Comparison of ENCODE assay signal across 21 cellular contexts in genomic region chr11:108241370-108242037, GRCh38. TPM values are rescaled to one million over a fixed set of nuclear protein-coding genes. Genes with fewer than 3 reads are reported as not detected.
DNase-seq lines count a peak whose midpoint lies in the region; ATAC-seq and TF ChIP-seq lines count a peak whose summit lies in the region.
"Had no signal": no experiment of that assay in that cellular context is flagged by ENCODE, and none has a peak within 500 bp of the region (broad histone marks: within the 10 kb centered on the region; RNA-seq: fewer than 3 reads in every experiment).

No MANE protein-coding gene starts in this region.

- H3K36me3 Mint-ChIP-seq in activated CD4-positive, alpha-beta T cell treated with anti-CD3 and anti-CD28 coated beads for 36 hours (ENCODE audit: low read depth) = peaks cover 31% of the 10 kb centered on the region

- peak overlapping the region; percentile 55 for H3K4me3 Mint-ChIP-seq in activated CD4-positive, alpha-beta T cell treated with anti-CD3 and anti-CD28 coated beads for 36 hours
- H3K4me3 Mint-ChIP-seq: HFFc6 had no signal

- ATAC-seq in activated CD4-positive, alpha-beta T cell treated with anti-CD3 and anti-CD28 coated beads for 36 hours = peak; percentile 73
- ATAC-seq in IMR-90 (ENCODE audit: low read depth) = no peak
- ATAC-seq in HG03159 (IDR thresholded peaks at IDR 0.05; ENCODE audit: unreplicated experiment) = no peak
- ATAC-seq in left cardiac atrium = no peak
- ATAC-seq: heart left ventricle had no signal

- peaks cover 80% of the 10 kb centered on the region for H3K4me1 Mint-ChIP-seq in activated CD4-positive, alpha-beta T cell treated with anti-CD3 and anti-CD28 coated beads for 36 hours

- no peak overlapping the region for H2BK120ac ChIP-seq in IMR-90 (ENCODE audit: low read depth, low read length)

- no peak overlapping the region for H3K23ac ChIP-seq in IMR-90 (ENCODE audit: low read depth, low read length)

- DNase-seq in activated CD4-positive, alpha-beta T cell treated with anti-CD3 and anti-CD28 coated beads for 36 hours = peak; percentile 66
- DNase-seq in activated CD4-positive, alpha-beta T cell treated with anti-CD3 and anti-CD28 coated beads, Interleukin-2, amount 50 U/mL, for 1 hour = no peak
- DNase-seq in IMR-90 = peak; percentile 20
- DNase-seq in activated naive CD4-positive, alpha-beta T cell treated with anti-CD3 and anti-CD28 coated beads, Interleukin-2, amount 50 U/mL, for 16 hours = peak; percentile 61
- no peak for DNase-seq in spleen
- no peak for DNase-seq in NCI-H345 treated with DMSO at 0.1 percent for 48 hours (lab: John Stamatoyannopoulos, UW; ENCODE audit: unreplicated experiment)
- DNase-seq in left cardiac atrium = no peak
- DNase-seq: 8988T; amniotic stem cell; caudate nucleus; effector CD4-positive, alpha-beta T cell; heart left ventricle; HFFc6; islet precursor cell; NCI-H2029; NCI-H510A; retina; SIG-M5; upper lobe of left lung had no signal

- H3K4me2 ChIP-seq in IMR-90 (ENCODE audit: low read depth, low read length) = no peak overlapping the region
- H3K4me2 ChIP-seq: BLaER1 had no signal

- H4K20me1 ChIP-seq in IMR-90 (ENCODE audit: insufficient read depth, low read length) = no peaks in the 10 kb centered on the region
- H4K20me1 ChIP-seq: BLaER1 had no signal

- TF ChIP-seq CTCF in IMR-90 (conservative IDR thresholded peaks at IDR 0.05; ENCODE audit: low read depth, low read length) = no peak
- TF ChIP-seq CTCF in spleen (IDR thresholded peaks at IDR 0.05 in 8 of 11, conservative IDR thresholded peaks at IDR 0.05 in 3 of 11) = no peak

- H3K9me1 ChIP-seq in IMR-90 (ENCODE audit: insufficient read depth, low read length) = no peaks in the 10 kb centered on the region

- H2AFZ ChIP-seq in IMR-90 (replicated peaks; ENCODE audit: low read length, poor library complexity) = no peak overlapping the region

- no peak overlapping the region for H3K56ac ChIP-seq in IMR-90 (ENCODE audit: extremely low read depth, insufficient read depth, low read length)

- no TSS peak for BruUV-seq in IMR-90 (replicated peaks; lab: Mats Ljungman, UMichigan)

- in situ Hi-C loops in IMR-90 (cut with MboI; ENCODE audit: low sequenced_read_pairs) = no loop called here

- H3K4me1 ChIP-seq in IMR-90 (ENCODE audit: control insufficient read depth, insufficient read depth, low read length) (no peaks in the 10 kb centered on the region), spleen (peaks cover 0 to 86% (median 44%) of the 10 kb centered on the region in 6 donors)

- no peak overlapping the region for H3K27ac ChIP-seq in IMR-90 (ENCODE audit: insufficient read depth, low read length)
- H3K27ac ChIP-seq in spleen = peak overlapping the region in 5 of 8 donors; percentile 15 to 68 (median 36)
- H3K27ac ChIP-seq: BLaER1, upper lobe of left lung had no signal

- H3K9me3 ChIP-seq in IMR-90 (ENCODE audit: control insufficient read depth, insufficient read depth, low read length) (no peaks in the 10 kb centered on the region; the same call in 1 of the 2 replicates), spleen (no peaks in the 10 kb centered on the region)
- H3K9me3 ChIP-seq: upper lobe of left lung had no signal

- CTCF ChIA-PET in activated CD4-positive, alpha-beta T cell treated with anti-CD3 and anti-CD28 coated beads for 36 hours (lab: Charles Lee) = interaction anchor here (0.9 to 7.5 kb wide), 3 partner anchors 12 to 45 kb away, joined by 4 to 91 read pairs (median 25); partner anchors contain the start of genes ATM and NPAT
- CTCF ChIA-PET in IMR-90 (lab: Yijun Ruan, JAX) = no interaction called here

- peaks cover 0 to 7% of the 10 kb centered on the region in 2 experiments; a peak in 1 of 4 replicates for H3K79me1 ChIP-seq in IMR-90 (ENCODE audit: low read depth in 1 of 2, low read length in 2 of 2)

- no peak overlapping the region for H3K9ac ChIP-seq in IMR-90 (ENCODE audit: low read depth, low read length)
- H3K9ac ChIP-seq: BLaER1 had no signal

- intact Hi-C loops in activated CD4-positive, alpha-beta T cell treated with anti-CD3 and anti-CD28 coated beads for 36 hours (cut with DNase I, micrococcal nuclease) = loop anchor here (1.0 kb wide), 7 partner anchors 16 to 380 kb away; partner anchors contain the start of genes ATM (in 1 of the 2) and C11orf65 (in 1 of the 2)
- intact Hi-C loops in IMR-90 (cut with micrococcal nuclease) = no loop called here
- intact Hi-C loops in spleen (cut with DNase I; ENCODE audit: low total_unique reads) = no loop called here
- intact Hi-C loops in left cardiac atrium (cut with DNase I) = no loop called here

- no peaks in the 10 kb centered on the region for H3K27me3 ChIP-seq in IMR-90 (ENCODE audit: control insufficient read depth, insufficient read depth, low read length)
- no peaks in the 10 kb centered on the region for H3K27me3 ChIP-seq in spleen (replicated peaks in 1 of 7)
- H3K27me3 ChIP-seq: BLaER1, heart left ventricle, upper lobe of left lung had no signal

- H4K5ac ChIP-seq in IMR-90 (ENCODE audit: low read depth, low read length) = no peak overlapping the region

- H2AK5ac ChIP-seq in IMR-90 (ENCODE audit: low read depth, low read length) = no peak overlapping the region

- peaks cover 12% of the 10 kb centered on the region for H3K36me3 ChIP-seq in IMR-90 (ENCODE audit: control insufficient read depth, insufficient read depth, low read length)
- peaks cover 0 to 96% (median 26%) of the 10 kb centered on the region in 6 donors for H3K36me3 ChIP-seq in spleen

- H3K4me3 ChIP-seq in IMR-90 (ENCODE audit: insufficient read depth, low read depth, low read length) (no peak overlapping the region), spleen (no peak overlapping the region)
- H3K4me3 ChIP-seq: BLaER1, heart left ventricle, upper lobe of left lung had no signal

- H3K14ac ChIP-seq in IMR-90 (replicated peaks; ENCODE audit: low read depth, low read length) = no peak overlapping the region

- no peak overlapping the region for H3K18ac ChIP-seq in IMR-90 (ENCODE audit: low read depth, low read length)

- H2BK20ac ChIP-seq in IMR-90 (ENCODE audit: low read depth, low read length) = no peak overlapping the region

- no peaks in the 10 kb centered on the region for H3K27me3 Mint-ChIP-seq in activated CD4-positive, alpha-beta T cell treated with anti-CD3 and anti-CD28 coated beads for 36 hours

- H2BK5ac ChIP-seq in IMR-90 (ENCODE audit: low read depth, low read length, poor library complexity, severe bottlenecking) = no peak overlapping the region

- TF ChIP-seq POLR2A in IMR-90 (IDR thresholded peaks at IDR 0.05; ENCODE audit: low read depth, low read length) (no peak), spleen (IDR thresholded peaks at IDR 0.05) (no peak)

- H3K9me3 Mint-ChIP-seq in activated CD4-positive, alpha-beta T cell treated with anti-CD3 and anti-CD28 coated beads for 36 hours (ENCODE audit: low read depth) = peaks cover 2% of the 10 kb centered on the region
- H3K9me3 Mint-ChIP-seq: HFFc6 had no signal

- POLR2A ChIA-PET in activated CD4-positive, alpha-beta T cell treated with anti-CD3 and anti-CD28 coated beads for 36 hours (lab: Charles Lee) = interaction anchor here (0.6 to 2.7 kb wide), 5 partner anchors 16 to 223 kb away, joined by 3 to 22 read pairs (median 4); partner anchors contain the start of genes ATM and NPAT
- POLR2A ChIA-PET in IMR-90 (lab: Charles Lee; ENCODE audit: unreplicated experiment) = no interaction called here

- no peak overlapping the region for H4K8ac ChIP-seq in IMR-90 (ENCODE audit: low read depth in 2 of 2, low read length in 2 of 2)

- no peak overlapping the region for H2AK9ac ChIP-seq in IMR-90 (replicated peaks; ENCODE audit: low read depth, low read length, poor library complexity)

- no peak overlapping the region for H4K91ac ChIP-seq in IMR-90 (ENCODE audit: insufficient read depth, low read depth, low read length)

- H2BK15ac ChIP-seq in IMR-90 (ENCODE audit: low read depth, low read length) = no peak overlapping the region

- no peak for TF ChIP-seq RAD21 in IMR-90 (IDR thresholded peaks at IDR 0.05; ENCODE audit: low read length)

- no CpG with 5 or more reads among the region's 4 CpGs for WGBS in IMR-90 (ENCODE audit: extremely low coverage in 2 of 2, insufficient read length in 1 of 2), 2 experiments
- WGBS in spleen, 5 donors = 77 to 91% (median 84%) methylated on average over 4 of the region's 4 CpGs

- peak overlapping the region; percentile 84 for H3K27ac Mint-ChIP-seq in activated CD4-positive, alpha-beta T cell treated with anti-CD3 and anti-CD28 coated beads for 36 hours
- H3K27ac Mint-ChIP-seq: HFFc6 had no signal

- dilution Hi-C loops in IMR-90 (cut with HindIII; ENCODE audit: low sequenced_read_pairs, unreplicated experiment) = no loop called here

- no peak overlapping the region for H3K4ac ChIP-seq in IMR-90 (ENCODE audit: low read depth, low read length)

TF ChIP-seq in IMR-90, 13 proteins besides CTCF, POLR2A, EP300 and RAD21 (continues in another document):
- no peak for TF ChIP-seq USF2 (IDR thresholded peaks at IDR 0.05; ENCODE audit: low read depth, low read length)
- TF ChIP-seq BHLHE40 (IDR thresholded peaks at IDR 0.05; ENCODE audit: low read depth, low read length) = no peak
- TF ChIP-seq RCOR1 (IDR thresholded peaks at IDR 0.05; ENCODE audit: insufficient replicate concordance, low read length) = no peak

RNA-seq across cellular contexts. Expression of gene ATM, which starts 18.6 kb away (rescaled TPM):
- 10 to 100 TPM; 32.8 to 36.1 TPM for total RNA-seq in activated CD4-positive, alpha-beta T cell treated with anti-CD3 and anti-CD28 coated beads for 36 hours
- 30.6 and 54.4 TPM in 2 replicates for total RNA-seq in IMR-90 (2012; rRNA removed)
- 12.8 and 18.1 TPM in 2 replicates for polyA plus RNA-seq in IMR-90 (2012; rRNA removed)
- polyA plus RNA-seq in IMR-90 (2012; cell fraction: cytosol; rRNA removed) = 1.1 and 2.8 TPM in 2 replicates
- polyA plus RNA-seq in IMR-90 (2012; cell fraction: nucleus; rRNA removed; ENCODE audit: low replicate concordance) = 5.6 and 46.3 TPM in 2 replicates
- total RNA-seq in spleen = 100 to 1,000 TPM; 186 to 408 (median 235) TPM
- polyA plus RNA-seq in spleen = 10 to 100 TPM; 33.1 to 54.3 (median 37.6) TPM
- 10 to 100 TPM; 40.8 to 43.0 TPM for total RNA-seq in left cardiac atrium

RNA-seq across cellular contexts. Expression of gene NPAT, which starts 19.1 kb away (rescaled TPM):
- 10 to 100 TPM; 28.4 to 45.2 TPM for total RNA-seq in activated CD4-positive, alpha-beta T cell treated with anti-CD3 and anti-CD28 coated beads for 36 hours
- total RNA-seq in IMR-90 (2012; rRNA removed) (10.6 and 13.3 TPM in 2 replicates), spleen (10 to 100 TPM; 24.2 to 40.8 (median 29.6) TPM), left cardiac atrium (1 to 10 TPM; 8.6 to 8.9 TPM)
- polyA plus RNA-seq in IMR-90 (2012; rRNA removed) (2.8 and 3.1 TPM in 2 replicates), spleen (1 to 10 TPM; 4.5 to 4.9 (median 4.5) TPM)
- 0.54 and 0.68 TPM in 2 replicates for polyA plus RNA-seq in IMR-90 (2012; cell fraction: cytosol; rRNA removed)
- 0.60 and 4.7 TPM in 2 replicates for polyA plus RNA-seq in IMR-90 (2012; cell fraction: nucleus; rRNA removed; ENCODE audit: low replicate concordance)

Comparison
In these comparisons a context has a peak if more than half of its experiments do, and no peak if none do; other contexts are left out.
1. DNase-seq: peak in activated CD4-positive, alpha-beta T cell treated with anti-CD3 and anti-CD28 coated beads for 36 hours (single experiment), IMR-90 (single experiment) and activated naive CD4-positive, alpha-beta T cell treated with anti-CD3 and anti-CD28 coated beads, Interleukin-2, amount 50 U/mL, for 16 hours (single experiment); none in activated CD4-positive, alpha-beta T cell treated with anti-CD3 and anti-CD28 coated beads, Interleukin-2, amount 50 U/mL, for 1 hour (single experiment), spleen (single experiment), NCI-H345 treated with DMSO at 0.1 percent for 48 hours (single experiment) and left cardiac atrium (single experiment).
2. intact Hi-C loops: an anchor here in activated CD4-positive, alpha-beta T cell treated with anti-CD3 and anti-CD28 coated beads for 36 hours (1.0 kb wide); none called in IMR-90, spleen and left cardiac atrium.